In genomic region chr2:51734115-51734514, GRCh38 we compare ENCODE assay signal across 27 cellular contexts.
DNase-seq lines count a peak whose midpoint lies in the region; ATAC-seq and TF ChIP-seq lines count a peak whose summit lies in the region.
"Had no signal": no experiment of that assay in that cellular context is flagged by ENCODE, and none has a peak within 500 bp of the region (broad histone marks: within the 10 kb centered on the region; RNA-seq: fewer than 3 reads in every experiment).

No MANE protein-coding gene starts in this region.

- H3K4me3 Mint-ChIP-seq in WTC11 = no peak overlapping the region
- H3K4me3 Mint-ChIP-seq: activated CD4-positive, alpha-beta T cell treated with anti-CD3 and anti-CD28 coated beads, Interleukin-2, amount 10 ng/mL, durations not matched to agents 24 days and 14 days; central memory CD8-positive, alpha-beta T cell; effector memory CD8-positive, alpha-beta T cell; naive thymus-derived CD8-positive, alpha-beta T cell; stimulated activated naive CD8-positive, alpha-beta T cell treated with anti-CD3 and anti-CD28 coated beads, Interleukin-15, Interleukin-2, amounts not matched to agents 100 ng/mL and 50 ng/mL, for 24 hours; T-cell had no signal

- peak; percentile 76 for DNase-seq in SIG-M5 treated with dmso at 0.1 percent for 504 hours (lab: John Stamatoyannopoulos, UW; ENCODE audit: unreplicated experiment)
- DNase-seq in SIG-M5 (lab: John Stamatoyannopoulos, UW) = no peak
- peak; percentile 48 for DNase-seq in fibroblast of mammary gland (ENCODE audit: low read depth)
- peak; percentile 31 for DNase-seq in stromal cell of bone marrow (ENCODE audit: low read depth)
- no peak for DNase-seq in WTC11 (ENCODE audit: low spot score)
- DNase-seq in H4 (ENCODE audit: low spot score) = no peak
- DNase-seq in GM10266 (ENCODE audit: extremely low spot score) = no peak
- DNase-seq: activated CD4-positive, alpha-beta T cell treated with anti-CD3 and anti-CD28 coated beads, Interleukin-2, amount 10 ng/mL, durations not matched to agents 24 days and 14 days; activated CD8-positive, alpha-beta memory T cell treated with anti-CD3 and anti-CD28 coated beads, Interleukin-2, amount 50 U/mL, for 4 hours; activated gamma-delta T cell; adrenal gland; effector memory CD8-positive, alpha-beta T cell; foreskin melanocyte; GOT3; mesendoderm; MG63; naive thymus-derived CD8-positive, alpha-beta T cell; NCI-H1930; NK-92 treated with Interleukin-12 subunit alpha and Interleukin-12 subunit beta, amount 100 ng/mL, for 24 hours; stimulated activated CD4-positive, alpha-beta T cell treated with anti-CD3 and anti-CD28 coated beads, Interleukin-2, amount 100 ng/mL, for 24 hours; T-cell had no signal

- peaks cover 7% of the 10 kb centered on the region for H3K9me3 Mint-ChIP-seq in WTC11
- H3K9me3 Mint-ChIP-seq: activated CD4-positive, alpha-beta T cell treated with anti-CD3 and anti-CD28 coated beads, Interleukin-2, amount 10 ng/mL, durations not matched to agents 24 days and 14 days had no signal

- no peak overlapping the region for H3K27ac ChIP-seq in SU-DHL-6 (ENCODE audit: low read depth, low read length)
- H3K27ac ChIP-seq: 22Rv1; adrenal gland; BLaER1 treated with 17β-estradiol and CSF1 and Interleukin-3, amounts not matched to agents 10 nM and 100 nM; parathyroid adenoma had no signal

- H3K79me2 ChIP-seq in SU-DHL-6 (ENCODE audit: insufficient read depth, low read length) = no peaks in the 10 kb centered on the region
- H3K79me2 ChIP-seq: parathyroid adenoma had no signal

- no peaks in the 10 kb centered on the region for H3K4me1 Mint-ChIP-seq in WTC11
- H3K4me1 Mint-ChIP-seq: activated CD4-positive, alpha-beta T cell treated with anti-CD3 and anti-CD28 coated beads, Interleukin-2, amount 10 ng/mL, durations not matched to agents 24 days and 14 days; central memory CD8-positive, alpha-beta T cell; naive thymus-derived CD8-positive, alpha-beta T cell; T-cell had no signal

- H3K4me2 ChIP-seq in SU-DHL-6 (ENCODE audit: low read depth, low read length, poor library complexity, severe bottlenecking) = no peak overlapping the region
- H3K4me2 ChIP-seq: BLaER1 treated with 17β-estradiol and CSF1 and Interleukin-3, amounts not matched to agents 10 nM and 100 nM had no signal

- H3K9me2 ChIP-seq in SU-DHL-6 (replicated peaks; ENCODE audit: insufficient read depth, low read length) = no peaks in the 10 kb centered on the region

- H3K4me3 ChIP-seq in SU-DHL-6 (ENCODE audit: insufficient read depth, low read length, poor library complexity, severe bottlenecking) (no peak overlapping the region), fibroblast of mammary gland (ENCODE audit: control insufficient read depth, low read depth, low read length) (no peak overlapping the region)
- H3K4me3 ChIP-seq: adrenal gland; BLaER1 treated with 17β-estradiol and CSF1 and Interleukin-3, amounts not matched to agents 10 nM and 100 nM; MG63 had no signal

- ATAC-seq in WTC11 = no peak
- ATAC-seq: effector memory CD8-positive, alpha-beta T cell; naive thymus-derived CD8-positive, alpha-beta T cell; T-cell had no signal

- no peaks in the 10 kb centered on the region for H3F3A ChIP-seq in SU-DHL-6 (ENCODE audit: insufficient read depth)

- CTCF ChIA-PET in WTC11 (lab: Charles Lee) = no interaction called here

- H3K9ac ChIP-seq in SU-DHL-6 (ENCODE audit: low read length) = no peak overlapping the region
- H3K9ac ChIP-seq: BLaER1 treated with 17β-estradiol and CSF1 and Interleukin-3, amounts not matched to agents 10 nM and 100 nM; parathyroid adenoma had no signal

- no peaks in the 10 kb centered on the region for H3K27me3 ChIP-seq in SU-DHL-6 (ENCODE audit: low read length)
- H3K27me3 ChIP-seq: adrenal gland; BLaER1 treated with 17β-estradiol and CSF1 and Interleukin-3, amounts not matched to agents 10 nM and 100 nM; MG63 had no signal

- H2AFZ ChIP-seq in SU-DHL-6 (ENCODE audit: low read depth, low read length, severe bottlenecking) = peak overlapping the region; percentile 8
- H2AFZ ChIP-seq: parathyroid adenoma had no signal

- H4K20me1 ChIP-seq in SU-DHL-6 (ENCODE audit: low read depth, low read length) = no peaks in the 10 kb centered on the region
- H4K20me1 ChIP-seq: BLaER1 treated with 17β-estradiol and CSF1 and Interleukin-3, amounts not matched to agents 10 nM and 100 nM had no signal

- POLR2A ChIA-PET in WTC11 (lab: Charles Lee) = no interaction called here

- no peaks in the 10 kb centered on the region for H3K9me3 ChIP-seq in SU-DHL-6 (ENCODE audit: insufficient read depth, low read length)
- H3K9me3 ChIP-seq: adrenal gland; BLaER1 treated with 17β-estradiol and CSF1 and Interleukin-3, amounts not matched to agents 10 nM and 100 nM; MG63 had no signal

- H3K27me3 Mint-ChIP-seq in WTC11 (ENCODE audit: low read depth) = no peaks in the 10 kb centered on the region
- H3K27me3 Mint-ChIP-seq: activated CD4-positive, alpha-beta T cell treated with anti-CD3 and anti-CD28 coated beads, Interleukin-2, amount 10 ng/mL, durations not matched to agents 24 days and 14 days; central memory CD8-positive, alpha-beta T cell; effector memory CD8-positive, alpha-beta T cell; naive thymus-derived CD8-positive, alpha-beta T cell; stimulated activated naive CD8-positive, alpha-beta T cell treated with anti-CD3 and anti-CD28 coated beads, Interleukin-15, Interleukin-2, amounts not matched to agents 100 ng/mL and 50 ng/mL, for 24 hours; T-cell had no signal

- H3K27ac Mint-ChIP-seq in WTC11 = no peak overlapping the region
- H3K27ac Mint-ChIP-seq: activated CD4-positive, alpha-beta T cell treated with anti-CD3 and anti-CD28 coated beads, Interleukin-2, amount 10 ng/mL, durations not matched to agents 24 days and 14 days; effector memory CD8-positive, alpha-beta T cell; naive thymus-derived CD8-positive, alpha-beta T cell; stimulated activated naive CD8-positive, alpha-beta T cell treated with anti-CD3 and anti-CD28 coated beads, Interleukin-15, Interleukin-2, amounts not matched to agents 100 ng/mL and 50 ng/mL, for 24 hours; T-cell had no signal

- no peaks in the 10 kb centered on the region for H3K36me3 ChIP-seq in SU-DHL-6 (ENCODE audit: low read length)
- H3K36me3 ChIP-seq: adrenal gland; BLaER1 treated with 17β-estradiol and CSF1 and Interleukin-3, amounts not matched to agents 10 nM and 100 nM; MG63 had no signal

- TF ChIP-seq CTCF in SU-DHL-6 (IDR thresholded peaks at IDR 0.05; ENCODE audit: insufficient read depth, low read length, poor library complexity, severe bottlenecking) (no peak), fibroblast of mammary gland (conservative IDR thresholded peaks at IDR 0.05; ENCODE audit: control insufficient read depth, insufficient read depth, low read depth, low read length) (no peak), WTC11 (IDR thresholded peaks at IDR 0.05) (no peak), GM10266 (IDR thresholded peaks at IDR 0.05; ENCODE audit: control insufficient read depth, insufficient read depth, low read depth, missing control alignments) (no peak)

- H3K36me3 Mint-ChIP-seq in WTC11 = peaks cover 3% of the 10 kb centered on the region; the same call in 1 of the 2 replicates
- H3K36me3 Mint-ChIP-seq: naive thymus-derived CD8-positive, alpha-beta T cell; T-cell had no signal

TF ChIP-seq in WTC11, 78 proteins besides CTCF, POLR2A, EP300 and RAD21:
- TF ChIP-seq ARID4B (CRISPR knock-in tag; IDR thresholded peaks at IDR 0.05; ENCODE audit: borderline replicate concordance) (no peak), PREB (CRISPR knock-in tag; IDR thresholded peaks at IDR 0.05; ENCODE audit: borderline replicate concordance) (no peak), FOXP1 (CRISPR knock-in tag; IDR thresholded peaks at IDR 0.05; ENCODE audit: borderline replicate concordance) (no peak)

Comparison
In these comparisons a context has a peak if more than half of its experiments do, and no peak if none do; other contexts are left out.
1. DNase-seq: peak in SIG-M5 treated with dmso at 0.1 percent for 504 hours (single experiment), fibroblast of mammary gland (single experiment) and stromal cell of bone marrow (single experiment); none in SIG-M5 (single experiment), WTC11 (single experiment), H4 (single experiment) and GM10266 (single experiment).